In genomic region chr7:92840309-92840708, GRCh38 we compare ENCODE assay signal across 16 cellular contexts. TPM values are rescaled to one million over a fixed set of nuclear protein-coding genes. Genes with fewer than 3 reads are reported as not detected.
DNase-seq lines count a peak whose midpoint lies in the region; ATAC-seq and TF ChIP-seq lines count a peak whose summit lies in the region.
"Had no signal": no experiment of that assay in that cellular context is flagged by ENCODE, and none has a peak within 500 bp of the region (broad histone marks: within the 10 kb centered on the region; RNA-seq: fewer than 3 reads in every experiment).

No MANE protein-coding gene starts in this region.

- no peak overlapping the region for H3K9ac ChIP-seq in mesenchymal stem cell (ENCODE audit: low read length)

- H2AFZ ChIP-seq in mesenchymal stem cell (ENCODE audit: low read depth, low read length), result no peak overlapping the region

- no peaks in the 10 kb centered on the region for H3K27me3 ChIP-seq in mesenchymal stem cell (ENCODE audit: control insufficient read depth in 1 of 2, insufficient read depth in 1 of 2, low read length in 2 of 2)

- no peak overlapping the region for H4K8ac ChIP-seq in mesenchymal stem cell (ENCODE audit: low read length)

- peak; percentile 29 for DNase-seq in activated CD4-positive, alpha-beta T cell treated with anti-CD3 and anti-CD28 coated beads for 36 hours
- no peak for DNase-seq in activated CD4-positive, alpha-beta T cell treated with anti-CD3 and anti-CD28 coated beads, Interleukin-2, amount 50 U/mL, for 48 hours
- peak; percentile 68 for DNase-seq in NOMO-1 treated with dmso at 0.1 percent for 144 hours (lab: John Stamatoyannopoulos, UW; ENCODE audit: unreplicated experiment)
- no peak for DNase-seq in mesenchymal stem cell
- no peak for DNase-seq in mucosa of descending colon
- no peak for DNase-seq in GM13976 (ENCODE audit: low spot score)
- DNase-seq: BE2C; CD8-positive, alpha-beta T cell; GF-D8; NCI-H1048; NCI-H1694 treated with DMSO at 0.1 percent for 48 hours had no signal

- H4K91ac ChIP-seq in mesenchymal stem cell (ENCODE audit: low read length), result no peak overlapping the region

- peaks cover 2% of the 10 kb centered on the region for H3K79me1 ChIP-seq in mesenchymal stem cell (replicated peaks; ENCODE audit: low read length, poor library complexity, severe bottlenecking)

- H2BK12ac ChIP-seq in mesenchymal stem cell (ENCODE audit: low read length in 2 of 2), result no peak overlapping the region

- H3K9me3 ChIP-seq in KOPT-K1 (ENCODE audit: insufficient read depth, low read length, poor library complexity, severe bottlenecking), result no peaks in the 10 kb centered on the region
- no peaks in the 10 kb centered on the region for H3K9me3 ChIP-seq in mesenchymal stem cell (ENCODE audit: control insufficient read depth, low read length)
- H3K9me3 ChIP-seq in mucosa of descending colon, result no peaks in the 10 kb centered on the region
- H3K9me3 ChIP-seq: BE2C had no signal

- TF ChIP-seq CTCF in mucosa of descending colon (IDR thresholded peaks at IDR 0.05), result no peak
- no peak for TF ChIP-seq CTCF in GM13976 (IDR thresholded peaks at IDR 0.05; ENCODE audit: borderline replicate concordance, control extremely low read depth, extremely low read depth, insufficient read depth, missing control alignments)

- peaks cover 6% of the 10 kb centered on the region for H3K36me3 Mint-ChIP-seq in activated CD4-positive, alpha-beta T cell treated with anti-CD3 and anti-CD28 coated beads for 36 hours (ENCODE audit: low read depth)

- peak overlapping the region; percentile 69 for H2BK15ac ChIP-seq in mesenchymal stem cell (ENCODE audit: low read depth, poor library complexity, severe bottlenecking)

- H3K4ac ChIP-seq in mesenchymal stem cell (ENCODE audit: low read depth in 1 of 2, low read length in 2 of 2), result peak overlapping the region in 1 of 2 experiments; percentile 26

- H2BK5ac ChIP-seq in mesenchymal stem cell (ENCODE audit: low read depth, low read length, poor library complexity, severe bottlenecking), result no peak overlapping the region

- peaks cover 20% of the 10 kb centered on the region for H3K27me3 Mint-ChIP-seq in activated CD4-positive, alpha-beta T cell treated with anti-CD3 and anti-CD28 coated beads for 36 hours

- intact Hi-C loops in activated CD4-positive, alpha-beta T cell treated with anti-CD3 and anti-CD28 coated beads for 36 hours (cut with DNase I, micrococcal nuclease), result loop anchor here in 1 of 2 experiments (2.0 kb wide), 1 partner anchor 14 kb away; no protein-coding TSS in a partner anchor
- intact Hi-C loops in mucosa of descending colon (cut with DNase I, micrococcal nuclease), result loop anchor here in 1 of 2 donors (5.0 kb wide), 1 partner anchor 207 kb away; no protein-coding TSS in a partner anchor

- CTCF ChIA-PET in activated CD4-positive, alpha-beta T cell treated with anti-CD3 and anti-CD28 coated beads for 36 hours (lab: Charles Lee), result interaction anchor here (0.7 to 1.2 kb wide), 3 partner anchors 8 to 218 kb away, joined by 3 to 5 read pairs (median 4); no protein-coding TSS in a partner anchor

- H3K36me3 ChIP-seq in KOPT-K1 (ENCODE audit: insufficient read depth, low read length), result peaks cover 22% of the 10 kb centered on the region
- H3K36me3 ChIP-seq in mesenchymal stem cell (ENCODE audit: control insufficient read depth in 1 of 2, insufficient read depth in 2 of 2, low read depth in 1 of 2, low read length in 2 of 2), result peaks cover 0 to 4% of the 10 kb centered on the region in 2 experiments
- H3K36me3 ChIP-seq in mucosa of descending colon (ENCODE audit: low read depth), result no peaks in the 10 kb centered on the region
- H3K36me3 ChIP-seq: BE2C had no signal

- H3K4me1 ChIP-seq in mesenchymal stem cell (ENCODE audit: control insufficient read depth, insufficient read depth, low read depth, low read length), result peaks cover 1% of the 10 kb centered on the region
- no peaks in the 10 kb centered on the region for H3K4me1 ChIP-seq in mucosa of descending colon (ENCODE audit: low read depth)
- H3K4me1 ChIP-seq: BE2C had no signal

- no peak overlapping the region for H3K4me3 Mint-ChIP-seq in activated CD4-positive, alpha-beta T cell treated with anti-CD3 and anti-CD28 coated beads for 36 hours
- H3K4me3 Mint-ChIP-seq: CD8-positive, alpha-beta T cell; T-helper 1 cell treated with Interleukin-12 subunit alpha and Interleukin-12 subunit beta and Interleukin-4 antibody, amounts not matched to agents 30 μg/mL and 1 μg/mL, for 36 hours had no signal

- H3K18ac ChIP-seq in mesenchymal stem cell (ENCODE audit: low read depth in 1 of 2, low read length in 2 of 2), result no peak overlapping the region

- H2BK120ac ChIP-seq in mesenchymal stem cell (ENCODE audit: low read depth, low read length), result no peak overlapping the region

- no peak overlapping the region for H3K4me3 ChIP-seq in mesenchymal stem cell (ENCODE audit: insufficient read depth in 1 of 2, low read depth in 1 of 2, low read length in 2 of 2)
- H3K4me3 ChIP-seq in mucosa of descending colon, result no peak overlapping the region

- no peak overlapping the region for H3K4me2 ChIP-seq in mesenchymal stem cell (ENCODE audit: low read length, poor library complexity, severe bottlenecking)

- H3K23ac ChIP-seq in mesenchymal stem cell (ENCODE audit: low read length in 2 of 2), result no peak overlapping the region

- POLR2A ChIA-PET in activated CD4-positive, alpha-beta T cell treated with anti-CD3 and anti-CD28 coated beads for 36 hours (lab: Charles Lee), result no interaction called here

- H3K27ac ChIP-seq in KOPT-K1 (ENCODE audit: low read depth, low read length, poor library complexity, severe bottlenecking), result peak overlapping the region; percentile 98
- no peak overlapping the region for H3K27ac ChIP-seq in mesenchymal stem cell (ENCODE audit: low read length, poor library complexity, severe bottlenecking)

- H3K27ac Mint-ChIP-seq in activated CD4-positive, alpha-beta T cell treated with anti-CD3 and anti-CD28 coated beads for 36 hours, result no peak overlapping the region
- H3K27ac Mint-ChIP-seq: CD8-positive, alpha-beta T cell; T-helper 1 cell treated with Interleukin-12 subunit alpha and Interleukin-12 subunit beta and Interleukin-4 antibody, amounts not matched to agents 30 μg/mL and 1 μg/mL, for 36 hours had no signal

- H3K14ac ChIP-seq in mesenchymal stem cell (ENCODE audit: low read length in 2 of 2), result no peak overlapping the region

- ATAC-seq in activated CD4-positive, alpha-beta T cell treated with anti-CD3 and anti-CD28 coated beads for 36 hours, result no peak
- ATAC-seq in mucosa of descending colon, result no peak
- ATAC-seq: CD8-positive, alpha-beta T cell; HCT116; HepG2; Right ventricle myocardium inferior had no signal

- in situ Hi-C loops in GM13976 (cut with MboI; ENCODE audit: low sequenced_read_pairs, unreplicated experiment), result no loop called here

- H3K9me3 Mint-ChIP-seq in activated CD4-positive, alpha-beta T cell treated with anti-CD3 and anti-CD28 coated beads for 36 hours (ENCODE audit: low read depth), result peaks cover 4% of the 10 kb centered on the region
- H3K9me3 Mint-ChIP-seq: CD8-positive, alpha-beta T cell had no signal

- H2AK5ac ChIP-seq in mesenchymal stem cell (ENCODE audit: low read length, severe bottlenecking), result peak overlapping the region; percentile 65

- WGBS in mesenchymal stem cell, result 79% methylated on average over 5 of the region's 5 CpGs

- H3K4me1 Mint-ChIP-seq in activated CD4-positive, alpha-beta T cell treated with anti-CD3 and anti-CD28 coated beads for 36 hours, result peaks cover 13% of the 10 kb centered on the region

RNA-seq across cellular contexts. Expression of gene CDK6, which starts 3.9 kb away (rescaled TPM):
- total RNA-seq in activated CD4-positive, alpha-beta T cell treated with anti-CD3 and anti-CD28 coated beads for 36 hours, result 100 to 1,000 TPM; 118 to 135 TPM
- polyA plus RNA-seq in mesenchymal stem cell (2013, experiment 1 of 2), result 14.4 TPM
- polyA plus RNA-seq in mesenchymal stem cell (2013, experiment 2 of 2), result 14.4 TPM
- 10 to 100 TPM; 23.4 to 52.4 (median 33.1) TPM for total RNA-seq in mucosa of descending colon

Comparison
In these comparisons a context has a peak if more than half of its experiments do, and no peak if none do; other contexts are left out.
1. DNase-seq: peak in activated CD4-positive, alpha-beta T cell treated with anti-CD3 and anti-CD28 coated beads for 36 hours (single experiment) and NOMO-1 treated with dmso at 0.1 percent for 144 hours (single experiment); none in activated CD4-positive, alpha-beta T cell treated with anti-CD3 and anti-CD28 coated beads, Interleukin-2, amount 50 U/mL, for 48 hours (0 of 2), mesenchymal stem cell (single experiment), mucosa of descending colon (0 of 3) and GM13976 (single experiment).